22 cellular contexts compared by ENCODE assay signal in the genomic region with DNA sequence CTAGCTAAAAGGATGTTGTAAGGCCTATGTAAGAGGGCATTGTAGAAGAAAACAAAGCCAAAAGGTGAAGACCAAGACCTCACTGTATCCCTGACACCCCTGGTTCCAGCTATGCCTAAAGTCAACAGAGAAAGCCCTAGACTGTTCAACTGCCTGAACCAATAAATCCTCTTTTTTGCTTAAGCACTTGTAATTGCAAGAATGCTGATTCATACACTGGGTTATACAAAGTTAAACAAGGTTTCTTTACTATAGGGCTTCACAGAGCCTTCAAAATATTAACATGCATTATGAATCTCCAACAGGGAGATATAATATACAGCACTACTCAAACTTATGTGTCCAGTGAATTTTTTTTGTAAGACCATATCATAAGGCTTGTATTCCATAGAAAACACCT.
DNase-seq lines count a peak whose midpoint lies in the region; TF ChIP-seq lines count a peak whose summit lies in the region.
"Had no signal": no experiment of that assay in that cellular context is flagged by ENCODE, and none has a peak within 500 bp of the region (broad histone marks: within the 10 kb centered on the region; RNA-seq: fewer than 3 reads in every experiment).

No MANE protein-coding gene starts in this region.

- no peak overlapping the region for H2AK5ac ChIP-seq in trophoblast cell (ENCODE audit: low read length)

- H3K4me2 ChIP-seq in GM23248 (ENCODE audit: unreplicated experiment), result peak overlapping the region; percentile 32
- peak overlapping the region; percentile 9 for H3K4me2 ChIP-seq in osteoblast (ENCODE audit: insufficient read depth, low read length)
- no peak overlapping the region for H3K4me2 ChIP-seq in trophoblast cell (ENCODE audit: low read length)

- H4K91ac ChIP-seq in trophoblast cell (ENCODE audit: low read depth, low read length), result no peak overlapping the region

- no peak overlapping the region for H3K23ac ChIP-seq in trophoblast cell (ENCODE audit: low read length)

- H3K79me2 ChIP-seq in GM23248 (ENCODE audit: insufficient read depth) (no peaks in the 10 kb centered on the region), osteoblast (ENCODE audit: insufficient read depth, low read length) (no peaks in the 10 kb centered on the region), trophoblast cell (ENCODE audit: control insufficient read depth, insufficient read depth, low read length, poor library complexity) (no peaks in the 10 kb centered on the region)

- peak; percentile 27 for DNase-seq in AG10803 (ENCODE audit: low read depth)
- DNase-seq in GM23248, result peak; percentile 23
- DNase-seq in fibroblast of peridontal ligament (ENCODE audit: extremely low read depth), result peak; percentile 38
- DNase-seq in osteoblast (ENCODE audit: insufficient read length, low spot score, missing footprints), result no peak
- no peak for DNase-seq in GF-D8 (lab: John Stamatoyannopoulos, UW)
- DNase-seq in NK-92 (lab: John Stamatoyannopoulos, UW; ENCODE audit: unreplicated experiment), result no peak
- no peak for DNase-seq in amygdala (lab: John Stamatoyannopoulos, UW)
- DNase-seq in trophoblast cell, result no peak
- DNase-seq: 8988T; AML-193; C1 segment of cervical spinal cord; CD8-positive, alpha-beta T cell; GOT3; KG1; NCI-H1092; NCI-H1436 treated with DMSO at 0.1 percent for 48 hours; NCI-H1930; NCI-H226; NCI-H510A treated with DMSO at 0.1 percent for 48 hours; NCI-H774 had no signal

- H3K4me3 ChIP-seq in AG10803 (ENCODE audit: low read length) (no peak overlapping the region), GM23248 (no peak overlapping the region), osteoblast (ENCODE audit: insufficient read depth, low read length) (no peak overlapping the region), trophoblast cell (ENCODE audit: low read depth, low read length) (no peak overlapping the region)
- H3K4me3 ChIP-seq: GM12878 had no signal

- no peak overlapping the region for H4K8ac ChIP-seq in trophoblast cell (ENCODE audit: low read depth, low read length)

- no peaks in the 10 kb centered on the region for H3K9me3 ChIP-seq in GM23248 (ENCODE audit: low read depth)
- H3K9me3 ChIP-seq in osteoblast (ENCODE audit: low read depth, low read length), result no peaks in the 10 kb centered on the region
- no peaks in the 10 kb centered on the region for H3K9me3 ChIP-seq in trophoblast cell (ENCODE audit: insufficient read depth, low read depth, low read length)

- H3K4ac ChIP-seq in trophoblast cell (ENCODE audit: low read depth, low read length), result no peak overlapping the region

- H2BK120ac ChIP-seq in trophoblast cell (ENCODE audit: insufficient read depth, low read length, poor library complexity), result no peak overlapping the region

- H4K12ac ChIP-seq in trophoblast cell (ENCODE audit: low read depth, low read length), result no peak overlapping the region

- no peaks in the 10 kb centered on the region for H3K79me1 ChIP-seq in trophoblast cell (ENCODE audit: low read length)

- in situ Hi-C loops in GM23248 (cut with MboI), result no loop called here

- TF ChIP-seq CTCF in AG10803 (conservative IDR thresholded peaks at IDR 0.05; ENCODE audit: low read length) (no peak), osteoblast (IDR thresholded peaks at IDR 0.05; ENCODE audit: extremely low read depth, low read depth, low read length) (no peak)

- H4K20me1 ChIP-seq in GM23248 (ENCODE audit: insufficient read depth) (no peaks in the 10 kb centered on the region), osteoblast (ENCODE audit: insufficient read depth, low read length) (no peaks in the 10 kb centered on the region)

- H3F3A ChIP-seq in GM23248 (ENCODE audit: insufficient read depth), result 0 out of 2 replicates have a peak, but pooled peaks cover 6% of the 10 kb centered on the region

- H3K9ac ChIP-seq in GM23248, result no peak overlapping the region
- H3K9ac ChIP-seq in trophoblast cell (ENCODE audit: low read length), result no peak overlapping the region

- no peak overlapping the region for H3K14ac ChIP-seq in trophoblast cell (ENCODE audit: low read length)

- no peak overlapping the region for H2BK12ac ChIP-seq in trophoblast cell (ENCODE audit: low read length)

- no peaks in the 10 kb centered on the region for H3K9me2 ChIP-seq in GM23248 (ENCODE audit: insufficient read depth)

- no peak overlapping the region for H2BK5ac ChIP-seq in trophoblast cell (ENCODE audit: low read depth, low read length, poor library complexity)

- H3K4me1 ChIP-seq in GM23248 (ENCODE audit: insufficient read depth), result peaks cover 26% of the 10 kb centered on the region
- H3K4me1 ChIP-seq in osteoblast (ENCODE audit: insufficient read depth, low read length), result peaks cover 30% of the 10 kb centered on the region
- H3K4me1 ChIP-seq in trophoblast cell (ENCODE audit: control insufficient read depth in 1 of 2, insufficient read depth in 2 of 2, low read length in 2 of 2), result peaks cover 3 to 4% of the 10 kb centered on the region in 2 experiments

- no peak overlapping the region for H3K18ac ChIP-seq in trophoblast cell (ENCODE audit: low read length)

- no peaks in the 10 kb centered on the region for H3K27me3 ChIP-seq in GM23248 (replicated peaks; ENCODE audit: insufficient read depth)
- H3K27me3 ChIP-seq in osteoblast (ENCODE audit: insufficient read depth, low read length), result no peaks in the 10 kb centered on the region
- no peaks in the 10 kb centered on the region for H3K27me3 ChIP-seq in trophoblast cell (ENCODE audit: insufficient read depth, low read length)

- H2AFZ ChIP-seq in GM23248 (no peak overlapping the region), osteoblast (ENCODE audit: low read length) (peak overlapping the region; percentile 49), trophoblast cell (ENCODE audit: insufficient read depth, low read length, poor library complexity) (no peak overlapping the region)

- H3K36me3 ChIP-seq in GM23248 (ENCODE audit: low read depth), result no peaks in the 10 kb centered on the region
- H3K36me3 ChIP-seq in osteoblast (ENCODE audit: insufficient read depth, low read length), result no peaks in the 10 kb centered on the region
- H3K36me3 ChIP-seq in trophoblast cell (ENCODE audit: control insufficient read depth in 1 of 2, insufficient read depth in 2 of 2, low read length in 2 of 2), result no peaks in the 10 kb centered on the region

- H3K27ac ChIP-seq in GM23248 (no peak overlapping the region), osteoblast (ENCODE audit: low read depth, low read length) (peak overlapping the region; percentile 57), trophoblast cell (ENCODE audit: low read depth, low read length) (no peak overlapping the region)
- H3K27ac ChIP-seq: HL-60 had no signal

Comparison
In these comparisons a context has a peak if more than half of its experiments do, and no peak if none do; other contexts are left out.
1. DNase-seq: peak in AG10803 (single experiment), GM23248 (single experiment) and fibroblast of peridontal ligament (single experiment); none in osteoblast (single experiment), GF-D8 (single experiment), NK-92 (single experiment), amygdala (0 of 56) and trophoblast cell (0 of 2).